In genomic region chr15:100306098-100306497, GRCh38 we compare ENCODE assay signal across 20 cellular contexts. TPM values are rescaled to one million over a fixed set of nuclear protein-coding genes. Genes with fewer than 3 reads are reported as not detected.
DNase-seq lines count a peak whose midpoint lies in the region; ATAC-seq and TF ChIP-seq lines count a peak whose summit lies in the region.
"Had no signal": no experiment of that assay in that cellular context is flagged by ENCODE, and none has a peak within 500 bp of the region (broad histone marks: within the 10 kb centered on the region; RNA-seq: fewer than 3 reads in every experiment).

No MANE protein-coding gene starts in this region.

- H3K36me3 Mint-ChIP-seq in nephron progenitor cell (ENCODE audit: low read depth), result no peaks in the 10 kb centered on the region
- H3K36me3 Mint-ChIP-seq: CD14-positive monocyte had no signal

- H2BK5ac ChIP-seq in neuronal stem cell (ENCODE audit: low read length), result no peak overlapping the region

- no peak overlapping the region for H2BK15ac ChIP-seq in neuronal stem cell (ENCODE audit: low read length)

- TF ChIP-seq CTCF in nephron progenitor cell (IDR thresholded peaks at IDR 0.05) (no peak), body of pancreas (IDR thresholded peaks at IDR 0.05) (no peak)

- DNase-seq in SJCRH30, result no peak
- DNase-seq in neuronal stem cell (ENCODE audit: low spot score), result no peak
- DNase-seq in nephron progenitor cell, result no peak
- DNase-seq in body of pancreas, result no peak
- DNase-seq: 8988T; ACHN; BE2C; C1 segment of cervical spinal cord; CD4-positive, alpha-beta memory T cell; CD4-positive, CD25-positive, alpha-beta regulatory T cell; CD8-positive, alpha-beta memory T cell; COR-L47; DMS 273 treated with DMSO at 0.1 percent for 48 hours; DMS153; DMS53; DMS79; GF-D8 had no signal

- H3K4me3 ChIP-seq in SJCRH30, result no peak overlapping the region
- H3K4me3 ChIP-seq in neuronal stem cell (ENCODE audit: low read length in 2 of 2), result no peak overlapping the region
- H3K4me3 ChIP-seq in body of pancreas, result no peak overlapping the region
- H3K4me3 ChIP-seq: BLaER1 had no signal

- H3K27ac Mint-ChIP-seq in nephron progenitor cell, result no peak overlapping the region
- H3K27ac Mint-ChIP-seq: CD14-positive monocyte; CD4-positive, alpha-beta memory T cell; CD4-positive, CD25-positive, alpha-beta regulatory T cell; CD8-positive, alpha-beta memory T cell had no signal

- H3K18ac ChIP-seq in neuronal stem cell (ENCODE audit: low read length), result no peak overlapping the region

- H3K4me1 ChIP-seq in SJCRH30 (peaks cover 22% of the 10 kb centered on the region), neuronal stem cell (ENCODE audit: control insufficient read depth in 2 of 2, insufficient read depth in 1 of 2, low read depth in 1 of 2, low read length in 2 of 2) (no peaks in the 10 kb centered on the region), body of pancreas (no peaks in the 10 kb centered on the region)
- H3K4me1 ChIP-seq: BE2C had no signal

- H3K4me1 Mint-ChIP-seq in nephron progenitor cell, result peaks cover 44% of the 10 kb centered on the region
- H3K4me1 Mint-ChIP-seq: CD4-positive, alpha-beta memory T cell had no signal

- H3K14ac ChIP-seq in neuronal stem cell (ENCODE audit: low read length), result no peak overlapping the region

- peak overlapping the region; percentile 9 for H2AK5ac ChIP-seq in neuronal stem cell (ENCODE audit: low read depth, low read length)

- WGBS in neuronal stem cell (ENCODE audit: extremely low coverage in 2 of 2, insufficient read length in 2 of 2, insufficient replicate concordance in 1 of 2), 2 donors, result no CpG with 5 or more reads among the region's 8 CpGs
- WGBS in body of pancreas, 2 donors, result 92 to 93% methylated on average over 5 to 8 of the region's 8 CpGs

- no peak overlapping the region for H2AFZ ChIP-seq in neuronal stem cell (ENCODE audit: low read length)

- no peak for TF ChIP-seq POLR2A in body of pancreas (IDR thresholded peaks at IDR 0.05)

- H3K27me3 ChIP-seq in SJCRH30 (no peaks in the 10 kb centered on the region), neuronal stem cell (ENCODE audit: control insufficient read depth in 3 of 3, insufficient read depth in 3 of 3, low read depth in 1 of 3, low read length in 3 of 3) (peaks cover 0 to 8% (median 0%) of the 10 kb centered on the region in 3 experiments), body of pancreas (no peaks in the 10 kb centered on the region)
- H3K27me3 ChIP-seq: BE2C, BLaER1 had no signal

- no peak overlapping the region for H3K4me3 Mint-ChIP-seq in nephron progenitor cell
- H3K4me3 Mint-ChIP-seq: CD14-positive monocyte; CD4-positive, alpha-beta memory T cell; CD4-positive, CD25-positive, alpha-beta regulatory T cell; CD8-positive, alpha-beta memory T cell had no signal

- no peak overlapping the region for H4K91ac ChIP-seq in neuronal stem cell (ENCODE audit: low read depth, low read length, poor library complexity)

- H2BK12ac ChIP-seq in neuronal stem cell (ENCODE audit: low read length), result no peak overlapping the region

- no peak overlapping the region for H3K4me2 ChIP-seq in neuronal stem cell (ENCODE audit: insufficient read depth, low read length, poor library complexity, severe bottlenecking)
- H3K4me2 ChIP-seq: BLaER1 had no signal

- no peak overlapping the region for H2BK120ac ChIP-seq in neuronal stem cell (ENCODE audit: low read depth, low read length)

- peaks cover 10% of the 10 kb centered on the region for H3K9me3 Mint-ChIP-seq in nephron progenitor cell

- H4K8ac ChIP-seq in neuronal stem cell (ENCODE audit: low read depth, low read length), result no peak overlapping the region

- no peak for ATAC-seq in GM18907 (IDR thresholded peaks at IDR 0.05; ENCODE audit: unreplicated experiment)
- ATAC-seq in body of pancreas, result no peak

- H3K23ac ChIP-seq in neuronal stem cell (ENCODE audit: low read depth, low read length, poor library complexity), result no peak overlapping the region

- H3K27ac ChIP-seq in SJCRH30 (peak overlapping the region; percentile 60; the same call in 1 of the 2 replicates), neuronal stem cell (replicated peaks; ENCODE audit: low read length) (no peak overlapping the region), body of pancreas (no peak overlapping the region)
- H3K27ac ChIP-seq: BLaER1 had no signal

- intact Hi-C loops in body of pancreas (cut with DNase I), result no loop called here

- no peak overlapping the region for H3K9ac ChIP-seq in neuronal stem cell (ENCODE audit: low read depth, low read length, poor library complexity)
- H3K9ac ChIP-seq: BLaER1 had no signal

- H3K9me3 ChIP-seq in SJCRH30 (replicated peaks) (no peaks in the 10 kb centered on the region), neuronal stem cell (replicated peaks in 1 of 2; ENCODE audit: control insufficient read depth in 2 of 2, insufficient read depth in 1 of 2, low read depth in 1 of 2, low read length in 2 of 2) (no peaks in the 10 kb centered on the region), body of pancreas (no peaks in the 10 kb centered on the region)
- H3K9me3 ChIP-seq: BE2C had no signal

- H3K4ac ChIP-seq in neuronal stem cell (ENCODE audit: low read length), result no peak overlapping the region

- no peaks in the 10 kb centered on the region for H3K79me1 ChIP-seq in neuronal stem cell (ENCODE audit: low read depth, low read length)

- H3K36me3 ChIP-seq in SJCRH30 (no peaks in the 10 kb centered on the region), neuronal stem cell (replicated peaks in 1 of 2; ENCODE audit: control insufficient read depth in 2 of 2, insufficient read depth in 2 of 2, low read length in 2 of 2) (no peaks in the 10 kb centered on the region), body of pancreas (replicated peaks in 1 of 2; ENCODE audit: insufficient read depth in 1 of 2, low read depth in 2 of 2) (no peaks in the 10 kb centered on the region)
- H3K36me3 ChIP-seq: BE2C, BLaER1 had no signal

- peaks cover 6% of the 10 kb centered on the region for H3K27me3 Mint-ChIP-seq in nephron progenitor cell (ENCODE audit: low read depth, poor library complexity)
- H3K27me3 Mint-ChIP-seq: CD4-positive, alpha-beta memory T cell; CD4-positive, CD25-positive, alpha-beta regulatory T cell had no signal

RNA-seq across cellular contexts. Expression of gene ADAMTS17, which starts 35.7 kb away (rescaled TPM):
- 4.0 and 4.1 TPM in 2 replicates for total RNA-seq in SJCRH30 (2014; rRNA removed; shearing (Covaris generic))
- 0.08 TPM for polyA plus RNA-seq in neuronal stem cell (2013, experiment 1 of 2)
- 0.08 TPM for polyA plus RNA-seq in neuronal stem cell (2013, experiment 2 of 2)
- total RNA-seq in body of pancreas, result 10 to 100 TPM; 24.6 to 26.0 TPM
